Comparison of ENCODE assay signal across 6 cellular contexts in the genomic region with DNA sequence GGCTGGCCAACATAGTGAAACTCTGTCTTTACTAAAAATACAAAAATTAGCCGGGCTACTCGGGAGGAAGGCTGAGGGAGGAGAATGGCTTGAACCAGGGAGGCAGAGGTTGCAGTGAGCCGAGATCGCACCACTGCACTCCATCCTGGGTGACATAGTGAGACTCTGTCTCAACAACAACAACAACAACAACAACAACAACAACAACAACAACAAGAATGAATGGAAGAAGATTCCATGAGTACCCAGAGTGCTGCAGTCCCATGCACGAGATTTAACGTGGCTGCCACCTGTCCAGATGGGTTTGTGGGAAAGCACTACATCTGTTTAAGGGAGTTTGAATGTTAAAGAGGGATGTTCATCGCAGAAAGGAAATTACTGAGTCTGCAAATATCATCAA. TPM values are rescaled to one million over a fixed set of nuclear protein-coding genes. Genes with fewer than 3 reads are reported as not detected.
A peak's percentile ranks its signal among the peaks of the same experiment; 100 is the strongest.
DNase-seq lines count a peak whose midpoint lies in the region; ATAC-seq, FAIRE-seq and TF ChIP-seq lines count a peak whose summit lies in the region.
"Not testable (repeated sequence)": the region's sequence is repeated elsewhere in the genome, so short reads cannot be mapped to it uniquely, and the experiment has no call there.

No MANE protein-coding gene starts in this region.

- H3K9me3 ChIP-seq in ES-I3 (ENCODE audit: control insufficient read depth, insufficient read depth, low read length); HUES6 (ENCODE audit: control insufficient read depth, insufficient read depth, low read depth, low read length); K562 (replicated peaks; ENCODE audit: control insufficient read depth, insufficient read depth, low read depth, low read length); HepG2 (ENCODE audit: low read length); spleen: not testable (repeated sequence)

- TF ChIP-seq POLR2A in K562 (conservative IDR thresholded peaks at IDR 0.05); HepG2 (IDR thresholded peaks at IDR 0.05; ENCODE audit: insufficient read depth in 1 of 2, low read depth in 2 of 2, low read length in 2 of 2); spleen (IDR thresholded peaks at IDR 0.05): not testable (repeated sequence)

- not testable (repeated sequence) for FAIRE-seq in K562 (lab: Jason Lieb, UNC); HepG2 (lab: Jason Lieb, UNC)

- not testable (repeated sequence) for TF ChIP-seq EP300 in K562 (IDR thresholded peaks at IDR 0.05; ENCODE audit: low read length); HepG2 (IDR thresholded peaks at IDR 0.05; ENCODE audit: low read depth in 2 of 2, low read length in 2 of 2); HepG2 (CRISPR knock-in tag; IDR thresholded peaks at IDR 0.05; ENCODE audit: borderline replicate concordance)

- not testable (repeated sequence) for H3K4me3 ChIP-seq in HUES6 (ENCODE audit: low read depth, low read length); K562; HepG2 (replicated peaks in 1 of 3; ENCODE audit: insufficient read depth in 1 of 3, low read depth in 2 of 3, low read length in 3 of 3); spleen

- not testable (repeated sequence) for H2AFZ ChIP-seq in K562 (ENCODE audit: low read depth, low read length); HepG2 (ENCODE audit: low read length)

- TF ChIP-seq CTCF in K562 (IDR thresholded peaks at IDR 0.05 in 2 of 3, conservative IDR thresholded peaks at IDR 0.05 in 1 of 3; ENCODE audit: insufficient read depth in 2 of 3, low read depth in 1 of 3, low read length in 3 of 3); HepG2 (CRISPR knock-in tag; IDR thresholded peaks at IDR 0.05); spleen (IDR thresholded peaks at IDR 0.05 in 8 of 11, conservative IDR thresholded peaks at IDR 0.05 in 3 of 11): not testable (repeated sequence)

- H3K79me2 ChIP-seq in K562 (ENCODE audit: control insufficient read depth, insufficient read depth, low read length); HepG2 (ENCODE audit: insufficient read depth, low read length): not testable (repeated sequence)

- H3K9ac ChIP-seq in ES-I3 (ENCODE audit: low read depth, low read length) = peak overlapping the region; percentile 25; the same call in 1 of the 2 replicates
- H3K9ac ChIP-seq in HUES6 (ENCODE audit: low read length) = peak overlapping the region; percentile 32
- not testable (repeated sequence) for H3K9ac ChIP-seq in K562 (ENCODE audit: insufficient read depth in 1 of 2, low read depth in 2 of 2, low read length in 2 of 2); HepG2 (ENCODE audit: insufficient read depth, low read depth, low read length)

- H3K36me3 ChIP-seq in ES-I3 (ENCODE audit: insufficient read depth, low read length); HUES6 (ENCODE audit: control insufficient read depth, insufficient read depth, low read length); K562 (ENCODE audit: control insufficient read depth, insufficient read depth, low read length); HepG2 (replicated peaks in 1 of 2; ENCODE audit: control insufficient read depth in 1 of 2, insufficient read depth in 2 of 2, low read length in 2 of 2); spleen: not testable (repeated sequence)

- not testable (repeated sequence) for ATAC-seq in K562, Right ventricle myocardium inferior, HepG2

- H3K27ac ChIP-seq in HUES6 (ENCODE audit: low read depth, low read length) = peak overlapping the region; percentile 4; the same call in 1 of the 2 replicates
- H3K27ac ChIP-seq in K562 (ENCODE audit: extremely low read depth, low read depth, low read length); HepG2 (ENCODE audit: extremely low read length, insufficient read depth, low read length); spleen: not testable (repeated sequence)

- intact Hi-C loops in K562 (cut with micrococcal nuclease); HepG2 (cut with micrococcal nuclease; ENCODE audit: unreplicated experiment); spleen (cut with DNase I; ENCODE audit: low total_unique reads): not testable (repeated sequence)
- intact Hi-C loops in Right ventricle myocardium inferior (cut with DNase I) = loop anchor here (2.0 kb wide), 1 partner anchor 46 kb away; no protein-coding TSS in a partner anchor

- CTCF ChIA-PET in K562 (lab: Yijun Ruan, JAX; ENCODE audit: low intra/inter-chr PET ratio); HepG2 (lab: Yijun Ruan, JAX; ENCODE audit: low intra/inter-chr PET ratio, low total read pairs): not testable (repeated sequence)

- H4K20me1 ChIP-seq in K562 (replicated peaks; ENCODE audit: control insufficient read depth, insufficient read depth, low read length); HepG2 (ENCODE audit: insufficient read depth, low read length): not testable (repeated sequence)

- H3K4me1 ChIP-seq in ES-I3 (ENCODE audit: insufficient read depth, low read length) = peaks cover 16% of the 10 kb centered on the region
- H3K4me1 ChIP-seq in HUES6 (ENCODE audit: control insufficient read depth, insufficient read depth, low read length) = peaks cover 47% of the 10 kb centered on the region
- not testable (repeated sequence) for H3K4me1 ChIP-seq in K562 (replicated peaks in 1 of 2; ENCODE audit: control insufficient read depth in 2 of 2, insufficient read depth in 2 of 2, low read length in 2 of 2); HepG2 (ENCODE audit: insufficient read depth, low read length); spleen

- H3K9me1 ChIP-seq in K562 (ENCODE audit: control insufficient read depth, insufficient read depth, low read length) = not testable (repeated sequence)

- in situ Hi-C loops in K562 (cut with MboI); HepG2 (cut with HindIII; ENCODE audit: extremely low pct_ligation_motif_present, low pct_unique_long_range_greater_than_20kb): not testable (repeated sequence)

- H3K27me3 ChIP-seq in HUES6 (ENCODE audit: control insufficient read depth, insufficient read depth, low read length) = peaks cover 16% of the 10 kb centered on the region
- H3K27me3 ChIP-seq in K562 (ENCODE audit: control insufficient read depth in 2 of 2, insufficient read depth in 2 of 2, low read length in 2 of 2) = peaks cover 22 to 58% of the 10 kb centered on the region in 2 experiments; a peak in 4 of 5 replicates
- H3K27me3 ChIP-seq in HepG2 (ENCODE audit: control insufficient read depth in 1 of 2, insufficient read depth in 2 of 2, low read length in 2 of 2) = peaks cover 17 to 56% of the 10 kb centered on the region in 2 experiments
- H3K27me3 ChIP-seq in spleen (replicated peaks in 1 of 7) = peaks cover 0 to 44% (median 6%) of the 10 kb centered on the region in 7 donors

- 1% methylated on average over 7 of the region's 7 CpGs for WGBS in K562 (ENCODE audit: insufficient coverage, low coverage, missing lambda C conversion rate)
- 43% methylated on average over 7 of the region's 7 CpGs for WGBS in HepG2 (ENCODE audit: low lambda C conversion rate)
- 86 to 91% (median 87%) methylated on average over 7 of the region's 7 CpGs for WGBS in spleen, 5 donors

- not testable (repeated sequence) for H3K4me2 ChIP-seq in K562 (ENCODE audit: insufficient read depth, low read length); HepG2 (ENCODE audit: low read depth, low read length)

- TF ChIP-seq RAD21 in K562 (CRISPR knock-in tag; conservative IDR thresholded peaks at IDR 0.05 in 1 of 2, IDR thresholded peaks at IDR 0.05 in 1 of 2); HepG2 (CRISPR knock-in tag; IDR thresholded peaks at IDR 0.05): not testable (repeated sequence)

- DNase-seq in K562 (ENCODE audit: extremely low read depth in 1 of 4, low spot score in 3 of 4); HepG2 (ENCODE audit: low spot score): not testable (repeated sequence)
- DNase-seq in Right ventricle myocardium inferior (ENCODE audit: missing footprints) = peak; percentile 42
- peak; percentile 2 for DNase-seq in spleen

- POLR2A ChIA-PET in K562 (lab: Yijun Ruan, JAX); HepG2 (lab: Yijun Ruan, JAX): not testable (repeated sequence)

- not testable (repeated sequence) for BruUV-seq in K562 (replicated peaks; lab: Mats Ljungman, UMichigan); HepG2 (replicated peaks; lab: Mats Ljungman, UMichigan)

RNA-seq across cellular contexts. Expression of a gene that starts 19.7 kb away (rescaled TPM):
- not detected in 2 replicates for total RNA-seq in K562 (2011; cell fraction: chromatin; rRNA removed; ENCODE audit: low replicate concordance)
- total RNA-seq in K562 (2011; cell fraction: nucleolus; rRNA removed) = not detected in 2 replicates
- total RNA-seq in K562 (2011; cell fraction: nucleoplasm; rRNA removed) = not detected in 2 replicates
- total RNA-seq in K562 (2014; rRNA removed) = not detected in 2 replicates
- not detected in 2 replicates for total RNA-seq in K562 (2014; rRNA removed; fragmentation: Illumina TruSeq; extraction: Trizol)
- total RNA-seq in K562 (2015; rRNA removed; fragmentation: Illumina TruSeq; extraction: Trizol) = not detected in 2 replicates
- total RNA-seq in K562 (2021) = 0.33 and 0.76 TPM in 2 replicates
- polyA plus RNA-seq in K562 (2011; rRNA removed) = not detected in 2 replicates
- not detected in 2 replicates for polyA plus RNA-seq in K562 (2011; cell fraction: cytosol; rRNA removed)
- not detected in 2 replicates for polyA plus RNA-seq in K562 (2011; cell fraction: nucleus; rRNA removed)
- polyA plus RNA-seq in K562 (2012) = 0.06 TPM in 1 of 2 replicates, not detected in the other
- polyA plus RNA-seq in K562 (2014; fragmentation: Illumina TruSeq; extraction: Trizol) = not detected in 2 replicates
- not detected for polyA plus RNA-seq in K562 (2014; fragmentation: Nextera tagmentation; extraction: Ambion mirVana)
- not detected in 2 replicates for polyA plus RNA-seq in K562 (2014; rRNA removed)
- 0.06 TPM in 1 of 2 replicates, not detected in the other for polyA minus RNA-seq in K562 (2011; rRNA and poly(A)+ RNA removed)
- not detected in 2 replicates for polyA minus RNA-seq in K562 (2011; cell fraction: cytosol; rRNA and poly(A)+ RNA removed)
- polyA minus RNA-seq in K562 (2011; cell fraction: nucleus; rRNA and poly(A)+ RNA removed) = not detected in 2 replicates
- 29.5 TPM for total RNA-seq in Right ventricle myocardium inferior
- 29.1 and 50.9 TPM in 2 replicates for total RNA-seq in HepG2 (2016; rRNA removed; fragmentation: Illumina TruSeq; extraction: Trizol)
- total RNA-seq in HepG2 (2016; cell fraction: cytosol; rRNA removed; fragmentation: Illumina TruSeq; extraction: Trizol; ENCODE audit: low read depth) = 7.4 and 9.2 TPM in 2 replicates
- 22.2 and 47.3 TPM in 2 replicates for total RNA-seq in HepG2 (2016; cell fraction: insoluble cytoplasmic fraction; rRNA removed; fragmentation: Illumina TruSeq; extraction: Trizol)
- 23.9 and 29.0 TPM in 2 replicates for total RNA-seq in HepG2 (2016; cell fraction: membrane; rRNA removed; fragmentation: Illumina TruSeq; extraction: Trizol)
- total RNA-seq in HepG2 (2016; cell fraction: nucleus; rRNA removed; fragmentation: Illumina TruSeq; extraction: Trizol) = 55.3 and 65.2 TPM in 2 replicates
- 7.2 and 9.3 TPM in 2 replicates for polyA plus RNA-seq in HepG2 (2011; rRNA removed)
- polyA plus RNA-seq in HepG2 (2011; cell fraction: cytosol; rRNA removed) = 9.3 and 12.6 TPM in 2 replicates
- 21.3 and 25.5 TPM in 2 replicates for polyA plus RNA-seq in HepG2 (2011; cell fraction: nucleus; rRNA removed)
- 5.1 and 11.0 TPM in 2 replicates for polyA plus RNA-seq in HepG2 (2012)
- polyA plus RNA-seq in HepG2 (2016; cell fraction: cytosol; fragmentation: Illumina TruSeq; extraction: Trizol; ENCODE audit: low read depth) = 10.7 and 10.8 TPM in 2 replicates
- polyA plus RNA-seq in HepG2 (2016; cell fraction: insoluble cytoplasmic fraction; fragmentation: Illumina TruSeq; extraction: Trizol; ENCODE audit: low read depth) = 33.7 and 34.1 TPM in 2 replicates
- 22.4 and 24.8 TPM in 2 replicates for polyA plus RNA-seq in HepG2 (2016; cell fraction: membrane; fragmentation: Illumina TruSeq; extraction: Trizol; ENCODE audit: low read depth)
- polyA plus RNA-seq in HepG2 (2016; cell fraction: nucleus; fragmentation: Illumina TruSeq; extraction: Trizol; ENCODE audit: insufficient read depth, low read depth) = 96.6 and 101 TPM in 2 replicates
- polyA minus RNA-seq in HepG2 (2011; rRNA and poly(A)+ RNA removed; ENCODE audit: low replicate concordance) = 51.1 TPM in 1 of 2 replicates, not detected in the other
- polyA minus RNA-seq in HepG2 (2011; cell fraction: cytosol; rRNA and poly(A)+ RNA removed) = 16.7 and 17.7 TPM in 2 replicates
- 11.1 and 13.5 TPM in 2 replicates for polyA minus RNA-seq in HepG2 (2011; cell fraction: nucleus; rRNA and poly(A)+ RNA removed)
- 10 to 100 TPM in 6 of 7 donors, 1 to 10 TPM in 1; 9.3 to 49.1 (median 18.3) TPM for total RNA-seq in spleen
- 10 to 100 TPM in 1 of 3 donors, 1 to 10 TPM in 2; 5.5 to 24.6 (median 9.4) TPM for polyA plus RNA-seq in spleen

Comparison
In these comparisons a context has a peak if more than half of its experiments do, and no peak if none do; other contexts are left out.
1. RNA of a gene that starts 19.7 kb away (total RNA-seq): 7.4 to 65.2 TPM in HepG2, 29.5 TPM in Right ventricle myocardium inferior (single experiment) and 9.3 to 49.1 TPM in spleen; 0.33 to 0.76 TPM in K562; every median in the first group is over 4 times any median in the second.